ENCODE assay signal across 9 cellular contexts in the genomic region with DNA sequence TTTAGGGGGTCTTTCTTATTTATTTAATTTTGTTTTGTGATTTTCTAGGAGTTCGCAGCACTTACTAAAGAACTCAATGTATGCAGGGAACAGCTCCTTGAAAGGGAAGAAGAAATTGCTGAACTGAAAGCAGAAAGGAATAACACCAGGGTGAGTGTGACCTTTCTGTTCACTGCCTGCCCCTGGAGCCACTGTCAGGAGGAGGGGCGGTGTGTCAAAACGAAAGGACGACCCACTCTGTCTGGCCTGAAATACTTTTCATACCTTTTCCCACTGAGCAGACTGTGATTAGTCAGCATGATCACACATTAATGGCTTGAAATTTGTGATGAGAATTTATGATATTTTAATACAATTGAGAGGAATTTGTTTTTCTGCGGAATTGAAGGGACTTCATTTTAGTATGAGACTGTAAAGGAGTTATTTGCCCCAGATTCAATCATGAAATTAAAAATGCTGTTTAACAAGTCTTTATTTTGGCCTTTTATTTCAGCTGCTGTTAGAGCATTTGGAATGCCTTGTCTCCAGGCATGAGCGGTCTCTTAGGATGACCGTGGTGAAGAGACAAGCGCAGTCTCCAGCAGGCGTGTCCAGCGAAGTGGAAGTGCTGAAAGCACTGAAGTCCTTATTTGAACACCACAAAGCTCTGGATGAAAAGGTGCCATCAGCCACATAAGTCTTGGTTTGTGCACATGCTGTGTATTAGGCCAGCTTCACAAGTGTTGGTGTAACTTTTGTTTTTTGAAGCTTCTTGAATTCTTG.
A peak's percentile ranks its signal among the peaks of the same experiment; 100 is the strongest.
DNase-seq lines count a peak whose midpoint lies in the region; ATAC-seq lines count a peak whose summit lies in the region.
"Had no signal": no experiment of that assay in that cellular context is flagged by ENCODE, and none has a peak within 500 bp of the region (broad histone marks: within the 10 kb centered on the region; RNA-seq: fewer than 3 reads in every experiment).

No MANE protein-coding gene starts in this region.

- ATAC-seq in HG03175 (IDR thresholded peaks at IDR 0.05; ENCODE audit: unreplicated experiment) (peak; percentile 56), HG02970 (IDR thresholded peaks at IDR 0.05; ENCODE audit: low FRiP score, unreplicated experiment) (no peak), GM18520 (IDR thresholded peaks at IDR 0.05; ENCODE audit: unreplicated experiment) (no peak), HG02981 (IDR thresholded peaks at IDR 0.05; ENCODE audit: unreplicated experiment) (no peak)

- H3K27me3 ChIP-seq in layer of hippocampus (ENCODE audit: control insufficient read depth, insufficient read depth, low read length) = no peaks in the 10 kb centered on the region

- peak; percentile 8 for DNase-seq in stimulated activated CD4-positive, alpha-beta T cell treated with anti-CD3 and anti-CD28 coated beads, Interleukin-15, amount 100 ng/mL, for 24 hours
- DNase-seq in stimulated activated CD4-positive, alpha-beta T cell treated with anti-CD3 and anti-CD28 coated beads, Interleukin-1b, Interleukin-23, amount 100 ng/mL, for 48 hours = no peak
- DNase-seq in activated gamma-delta T cell treated with Interleukin-2 at 50 U/mL for 16 hours = no peak
- DNase-seq: stimulated activated CD4-positive, alpha-beta T cell treated with anti-CD3 and anti-CD28 coated beads, Interleukin-4, amount 100 ng/mL, for 4 hours had no signal

- H3K27ac ChIP-seq in layer of hippocampus (ENCODE audit: low read depth, low read length) = peak overlapping the region; percentile 2
